In genomic region chr17:75639771-75640555, GRCh38 we compare ENCODE assay signal across 18 cellular contexts. TPM values are rescaled to one million over a fixed set of nuclear protein-coding genes. Genes with fewer than 3 reads are reported as not detected.
DNase-seq lines count a peak whose midpoint lies in the region; ATAC-seq and TF ChIP-seq lines count a peak whose summit lies in the region.
"Had no signal": no experiment of that assay in that cellular context is flagged by ENCODE, and none has a peak within 500 bp of the region (broad histone marks: within the 10 kb centered on the region; RNA-seq: fewer than 3 reads in every experiment).

No MANE protein-coding gene starts in this region.

- H3K27ac ChIP-seq in epithelial cell of prostate: peak overlapping the region; percentile 41
- H3K27ac ChIP-seq in osteoblast (ENCODE audit: low read depth, low read length): no peak overlapping the region
- H3K27ac ChIP-seq: HL-60, sigmoid colon, VCaP had no signal

- H3K4me3 ChIP-seq in osteoblast (ENCODE audit: insufficient read depth, low read length): no peak overlapping the region
- H3K4me3 ChIP-seq: sigmoid colon had no signal

- H3K27me3 Mint-ChIP-seq in natural killer cell treated with Interleukin-12 subunit alpha and Interleukin-12 subunit beta and Interleukin-15 and Interleukin-18, amount 100 ng/mL, for 72 hours: no peaks in the 10 kb centered on the region
- H3K27me3 Mint-ChIP-seq in natural killer cell (ENCODE audit: low read depth in 2 of 2): no peaks in the 10 kb centered on the region
- no peaks in the 10 kb centered on the region for H3K27me3 Mint-ChIP-seq in T-cell
- H3K27me3 Mint-ChIP-seq: brain; stimulated activated naive CD8-positive, alpha-beta T cell treated with anti-CD3 and anti-CD28 coated beads, Interleukin-15, Interleukin-2, amounts not matched to agents 100 ng/mL and 50 ng/mL, for 24 hours had no signal

- H3K4me1 Mint-ChIP-seq in natural killer cell treated with Interleukin-12 subunit alpha and Interleukin-12 subunit beta and Interleukin-15 and Interleukin-18, amount 100 ng/mL, for 72 hours (ENCODE audit: low read depth in 2 of 2): peaks cover 0 to 2% of the 10 kb centered on the region in 2 donors
- no peaks in the 10 kb centered on the region for H3K4me1 Mint-ChIP-seq in natural killer cell
- H3K4me1 Mint-ChIP-seq in T-cell: no peaks in the 10 kb centered on the region

- TF ChIP-seq CTCF in natural killer cell (IDR thresholded peaks at IDR 0.05) (no peak), osteoblast (IDR thresholded peaks at IDR 0.05; ENCODE audit: extremely low read depth, low read depth, low read length) (no peak)

- CTCF ChIA-PET in T-cell (lab: Charles Lee): no interaction called here

- ATAC-seq in natural killer cell treated with Interleukin-12 subunit alpha and Interleukin-12 subunit beta and Interleukin-15 and Interleukin-18, amount 100 ng/mL, for 72 hours: no peak
- ATAC-seq in natural killer cell: no peak
- no peak for ATAC-seq in T-cell (replicated peaks in 1 of 4)
- ATAC-seq: SK-N-SH treated with all-trans-retinoic acid at 6 μM for 48 hours had no signal

- POLR2A ChIA-PET in T-cell (lab: Charles Lee): interaction anchor here in 1 of 2 donors (0.6 kb wide), 1 partner anchor 11 kb away, joined by 3 read pairs; no protein-coding TSS in a partner anchor

- no peaks in the 10 kb centered on the region for H3K9me3 ChIP-seq in osteoblast (ENCODE audit: low read depth, low read length)
- H3K9me3 ChIP-seq: sigmoid colon had no signal

- H4K20me1 ChIP-seq in osteoblast (ENCODE audit: insufficient read depth, low read length): peaks cover 3% of the 10 kb centered on the region

- intact Hi-C loops in natural killer cell (cut with micrococcal nuclease): no loop called here

- no peak overlapping the region for H2AFZ ChIP-seq in osteoblast (ENCODE audit: low read length)

- H3K79me2 ChIP-seq in osteoblast (ENCODE audit: insufficient read depth, low read length): no peaks in the 10 kb centered on the region

- no peaks in the 10 kb centered on the region for H3K27me3 ChIP-seq in osteoblast (ENCODE audit: insufficient read depth, low read length)
- H3K27me3 ChIP-seq: sigmoid colon had no signal

- H3K4me1 ChIP-seq in osteoblast (ENCODE audit: insufficient read depth, low read length): no peaks in the 10 kb centered on the region

- no peak overlapping the region for H3K27ac Mint-ChIP-seq in natural killer cell treated with Interleukin-12 subunit alpha and Interleukin-12 subunit beta and Interleukin-15 and Interleukin-18, amount 100 ng/mL, for 72 hours
- H3K27ac Mint-ChIP-seq in natural killer cell (no peak overlapping the region), T-cell (no peak overlapping the region)
- H3K27ac Mint-ChIP-seq: brain; nephron progenitor cell; stimulated activated naive CD8-positive, alpha-beta T cell treated with anti-CD3 and anti-CD28 coated beads, Interleukin-15, Interleukin-2, amounts not matched to agents 100 ng/mL and 50 ng/mL, for 24 hours had no signal

- peak; percentile 59 for DNase-seq in natural killer cell treated with Interleukin-12 subunit alpha and Interleukin-12 subunit beta and Interleukin-15 and Interleukin-18, amount 100 ng/mL, for 72 hours (ENCODE audit: low spot score)
- DNase-seq in natural killer cell (no peak), epithelial cell of prostate (ENCODE audit: low read depth, low spot score) (no peak), osteoblast (ENCODE audit: insufficient read length, low spot score, missing footprints) (peak; percentile 79), NCI-H146 (lab: John Stamatoyannopoulos, UW) (no peak), T-cell (no peak), NCI-H1436 treated with DMSO at 0.1 percent for 48 hours (lab: John Stamatoyannopoulos, UW) (no peak), NCI-H1930 (lab: John Stamatoyannopoulos, UW) (no peak)
- DNase-seq: activated naive CD4-positive, alpha-beta T cell treated with Interleukin-2 at 50 U/mL for 16 hours; DMS 273 treated with DMSO at 0.1 percent for 48 hours; effector memory CD4-positive, alpha-beta T cell; nephron progenitor cell; sigmoid colon had no signal

- no peaks in the 10 kb centered on the region for H3K9me3 Mint-ChIP-seq in natural killer cell treated with Interleukin-12 subunit alpha and Interleukin-12 subunit beta and Interleukin-15 and Interleukin-18, amount 100 ng/mL, for 72 hours
- H3K9me3 Mint-ChIP-seq in natural killer cell (no peaks in the 10 kb centered on the region), T-cell (no peaks in the 10 kb centered on the region)
- H3K9me3 Mint-ChIP-seq: brain; nephron progenitor cell; stimulated activated naive CD8-positive, alpha-beta T cell treated with anti-CD3 and anti-CD28 coated beads, Interleukin-15, Interleukin-2, amounts not matched to agents 100 ng/mL and 50 ng/mL, for 24 hours had no signal

- H3K36me3 Mint-ChIP-seq in natural killer cell treated with Interleukin-12 subunit alpha and Interleukin-12 subunit beta and Interleukin-15 and Interleukin-18, amount 100 ng/mL, for 72 hours: no peaks in the 10 kb centered on the region
- H3K36me3 Mint-ChIP-seq in natural killer cell (no peaks in the 10 kb centered on the region), T-cell (peaks cover 7% of the 10 kb centered on the region)

- no peak overlapping the region for H3K4me3 Mint-ChIP-seq in natural killer cell treated with Interleukin-12 subunit alpha and Interleukin-12 subunit beta and Interleukin-15 and Interleukin-18, amount 100 ng/mL, for 72 hours
- H3K4me3 Mint-ChIP-seq in natural killer cell (no peak overlapping the region), T-cell (no peak overlapping the region)
- H3K4me3 Mint-ChIP-seq: brain; nephron progenitor cell; stimulated activated naive CD8-positive, alpha-beta T cell treated with anti-CD3 and anti-CD28 coated beads, Interleukin-15, Interleukin-2, amounts not matched to agents 100 ng/mL and 50 ng/mL, for 24 hours had no signal

- no peak overlapping the region for H3K4me2 ChIP-seq in osteoblast (ENCODE audit: insufficient read depth, low read length)

- H3K36me3 ChIP-seq in osteoblast (ENCODE audit: insufficient read depth, low read length): no peaks in the 10 kb centered on the region

RNA-seq across cellular contexts. Expression of gene SMIM5, which starts 6.7 kb away (rescaled TPM):
- under 1 TPM; 0.29 to 0.36 TPM for total RNA-seq in natural killer cell treated with Interleukin-12 subunit alpha and Interleukin-12 subunit beta and Interleukin-15 and Interleukin-18, amount 100 ng/mL, for 72 hours
- total RNA-seq in natural killer cell: 1 to 10 TPM in 2 of 3 donors, under 1 TPM in 1; 0.95 to 2.0 (median 1.5) TPM
- total RNA-seq in osteoblast: under 0.01 TPM in 1 of 2 replicates, not detected in the other
- 1 to 10 TPM in 2 of 5 donors, under 1 TPM in 3; 0.35 to 2.2 (median 0.82) TPM for total RNA-seq in T-cell

RNA-seq across cellular contexts. Expression of gene RECQL5, which starts 27.0 kb away (rescaled TPM):
- 10 to 100 TPM; 32.6 to 59.7 TPM for total RNA-seq in natural killer cell treated with Interleukin-12 subunit alpha and Interleukin-12 subunit beta and Interleukin-15 and Interleukin-18, amount 100 ng/mL, for 72 hours
- total RNA-seq in natural killer cell (10 to 100 TPM; 33.4 to 39.1 (median 34.3) TPM), osteoblast (17.7 and 24.5 TPM in 2 replicates), T-cell (10 to 100 TPM; 38.0 to 75.0 (median 61.9) TPM)

RNA-seq across cellular contexts. Expression of gene SAP30BP, which starts 27.2 kb away (rescaled TPM):
- 100 to 1,000 TPM; 129 TPM for total RNA-seq in natural killer cell treated with Interleukin-12 subunit alpha and Interleukin-12 subunit beta and Interleukin-15 and Interleukin-18, amount 100 ng/mL, for 72 hours
- total RNA-seq in natural killer cell (100 to 1,000 TPM; 234 to 246 (median 240) TPM), osteoblast (48.1 and 60.7 TPM in 2 replicates), T-cell (100 to 1,000 TPM; 124 to 191 (median 128) TPM)

RNA-seq across cellular contexts. Expression of gene MYO15B, which starts 52.4 kb away (rescaled TPM):
- total RNA-seq in natural killer cell treated with Interleukin-12 subunit alpha and Interleukin-12 subunit beta and Interleukin-15 and Interleukin-18, amount 100 ng/mL, for 72 hours: 10 to 100 TPM; 49.0 to 66.7 TPM
- total RNA-seq in natural killer cell: 100 to 1,000 TPM; 336 to 372 (median 339) TPM
- 0.88 and 1.4 TPM in 2 replicates for total RNA-seq in osteoblast
- 100 to 1,000 TPM; 171 to 382 (median 273) TPM for total RNA-seq in T-cell

Comparison
In these comparisons a context has a peak if more than half of its experiments do, and no peak if none do; other contexts are left out.
1. DNase-seq: peak in natural killer cell treated with Interleukin-12 subunit alpha and Interleukin-12 subunit beta and Interleukin-15 and Interleukin-18, amount 100 ng/mL, for 72 hours (single experiment) and osteoblast (single experiment); none in natural killer cell (single experiment), epithelial cell of prostate (single experiment), NCI-H146 (single experiment), T-cell (0 of 34), NCI-H1436 treated with DMSO at 0.1 percent for 48 hours (single experiment) and NCI-H1930 (0 of 2).